In the genomic region with DNA sequence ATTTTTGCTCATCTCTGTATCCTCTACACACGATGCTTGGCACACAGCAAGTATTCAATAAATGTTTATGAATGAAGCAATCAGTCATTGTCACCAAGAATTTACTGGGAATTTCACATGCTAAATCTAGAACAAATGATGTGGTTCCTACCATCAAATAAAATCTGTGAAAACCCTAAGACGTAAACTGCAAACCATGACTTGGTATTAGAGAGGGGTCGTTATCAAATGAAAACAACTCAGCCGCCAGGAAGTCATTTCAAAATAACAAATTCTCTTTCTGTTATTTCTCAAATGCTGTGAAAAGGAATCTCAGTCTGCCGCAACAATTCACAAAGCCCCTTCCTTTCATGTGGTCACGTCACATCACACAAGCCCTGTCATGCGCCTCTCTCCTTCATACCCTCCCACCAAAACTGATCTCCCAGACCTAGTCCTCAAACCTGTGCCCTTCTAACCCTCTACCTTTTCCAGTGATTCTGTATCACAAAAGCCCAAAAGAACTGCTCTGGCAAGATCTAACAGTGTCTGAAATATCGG, we compare ENCODE assay signal across 18 cellular contexts.
"Had no signal": no experiment of that assay in that cellular context is flagged by ENCODE, and none has a peak within 500 bp of the region (broad histone marks: within the 10 kb centered on the region; RNA-seq: fewer than 3 reads in every experiment).

No MANE protein-coding gene starts in this region.

- H3K27me3 Mint-ChIP-seq: activated B cell treated with CpG ODN at 0.5 μM for 24 hours; activated CD4-positive, alpha-beta memory T cell treated with anti-CD3 and anti-CD28 coated beads for 36 hours had no signal

- H3K36me3 Mint-ChIP-seq: activated CD4-positive, alpha-beta memory T cell treated with anti-CD3 and anti-CD28 coated beads for 36 hours; naive thymus-derived CD4-positive, alpha-beta T cell had no signal

- ATAC-seq: activated T-cell treated with anti-CD3 and anti-CD28 coated beads, Interleukin-2, amount 50 U/mL, for 72 hours; left lobe of liver; naive thymus-derived CD4-positive, alpha-beta T cell; psoas muscle had no signal

- DNase-seq: activated B cell treated with CpG ODN at 0.5 μM for 24 hours; activated CD4-positive, alpha-beta memory T cell treated with anti-CD3 and anti-CD28 coated beads for 36 hours; activated CD4-positive, alpha-beta T cell treated with anti-CD3 and anti-CD28 coated beads for 4 hours; activated effector memory CD4-positive, alpha-beta T cell treated with Interleukin-2 at 50 U/mL for 16 hours; activated naive CD4-positive, alpha-beta T cell treated with anti-CD3 and anti-CD28 coated beads for 36 hours; activated T-cell treated with anti-CD3 and anti-CD28 coated beads, Interleukin-2, amount 50 U/mL, for 72 hours; amygdala; foreskin fibroblast; kidney; naive thymus-derived CD4-positive, alpha-beta T cell; psoas muscle; spleen; stimulated activated CD4-positive, alpha-beta T cell treated with anti-CD3 and anti-CD28 coated beads, Interleukin-4, amount 100 ng/mL, for 1 hour; stimulated activated naive CD4-positive, alpha-beta T cell; T1000; upper lobe of left lung had no signal

- H3K9me3 Mint-ChIP-seq: activated B cell treated with CpG ODN at 0.5 μM for 24 hours; activated CD4-positive, alpha-beta memory T cell treated with anti-CD3 and anti-CD28 coated beads for 36 hours; activated naive CD4-positive, alpha-beta T cell treated with anti-CD3 and anti-CD28 coated beads for 36 hours; activated T-cell treated with anti-CD3 and anti-CD28 coated beads, Interleukin-2, amount 50 U/mL, for 72 hours; T-helper 1 cell treated with Interleukin-12 subunit alpha and Interleukin-12 subunit beta and Interleukin-4 antibody, amounts not matched to agents 30 μg/mL and 1 μg/mL, for 36 hours had no signal

- H3K27ac Mint-ChIP-seq: activated B cell treated with CpG ODN at 0.5 μM for 24 hours; activated CD4-positive, alpha-beta memory T cell treated with anti-CD3 and anti-CD28 coated beads for 36 hours; activated naive CD4-positive, alpha-beta T cell treated with anti-CD3 and anti-CD28 coated beads for 36 hours; activated T-cell treated with anti-CD3 and anti-CD28 coated beads, Interleukin-2, amount 50 U/mL, for 72 hours; naive thymus-derived CD4-positive, alpha-beta T cell; T-helper 1 cell treated with Interleukin-12 subunit alpha and Interleukin-12 subunit beta and Interleukin-4 antibody, amounts not matched to agents 30 μg/mL and 1 μg/mL, for 36 hours had no signal

- H3K4me3 Mint-ChIP-seq: activated B cell treated with CpG ODN at 0.5 μM for 24 hours; activated CD4-positive, alpha-beta memory T cell treated with anti-CD3 and anti-CD28 coated beads for 36 hours; activated naive CD4-positive, alpha-beta T cell treated with anti-CD3 and anti-CD28 coated beads for 36 hours; activated T-cell treated with anti-CD3 and anti-CD28 coated beads, Interleukin-2, amount 50 U/mL, for 72 hours; naive thymus-derived CD4-positive, alpha-beta T cell; T-helper 1 cell treated with Interleukin-12 subunit alpha and Interleukin-12 subunit beta and Interleukin-4 antibody, amounts not matched to agents 30 μg/mL and 1 μg/mL, for 36 hours had no signal
